Comparison of ENCODE assay signal across 8 cellular contexts in the genomic region with DNA sequence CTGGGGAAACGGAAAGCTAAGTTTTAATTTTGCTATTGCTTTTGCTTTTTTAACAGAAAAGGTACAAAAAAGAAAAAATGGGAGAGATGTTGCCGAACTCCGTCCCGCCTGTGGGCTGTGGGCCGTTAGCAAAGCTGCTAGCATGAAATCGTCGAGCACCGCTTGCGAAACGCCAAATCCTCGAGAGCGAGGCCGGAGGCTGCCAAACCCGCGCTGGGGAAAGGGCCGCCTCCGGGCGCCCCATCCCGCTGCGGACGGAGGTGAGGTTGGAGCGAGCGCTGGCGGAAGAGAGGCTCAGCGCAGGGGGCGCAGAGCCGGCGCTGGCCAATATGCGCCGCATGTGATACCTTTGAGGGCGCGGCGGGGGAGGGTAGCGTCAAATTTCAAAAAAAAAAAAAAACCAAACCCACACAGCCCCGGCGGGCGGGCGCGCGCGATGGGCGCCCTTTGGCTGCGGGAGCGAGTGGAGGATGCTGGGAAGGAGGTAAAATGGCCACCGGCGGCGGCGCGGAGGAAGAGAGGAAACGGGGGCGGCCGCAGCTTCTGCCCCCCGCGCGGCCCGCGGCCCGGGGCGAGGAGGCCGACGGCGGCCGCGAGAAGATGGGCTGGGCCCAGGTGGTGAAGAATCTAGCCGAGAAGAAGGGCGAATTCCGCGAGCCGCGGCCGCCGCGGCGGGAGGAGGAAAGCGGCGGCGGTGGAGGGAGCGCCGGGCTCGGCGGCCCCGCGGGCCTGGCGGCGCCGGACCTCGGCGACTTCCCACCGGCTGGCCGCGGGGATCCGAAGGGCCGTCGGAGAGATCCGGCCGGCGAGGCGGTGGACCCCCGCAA. TPM values are rescaled to one million over a fixed set of nuclear protein-coding genes. Genes with fewer than 3 reads are reported as not detected.
A peak's percentile ranks its signal among the peaks of the same experiment; 100 is the strongest.
DNase-seq lines count a peak whose midpoint lies in the region; ATAC-seq and TF ChIP-seq lines count a peak whose summit lies in the region.

A gene with protein sequence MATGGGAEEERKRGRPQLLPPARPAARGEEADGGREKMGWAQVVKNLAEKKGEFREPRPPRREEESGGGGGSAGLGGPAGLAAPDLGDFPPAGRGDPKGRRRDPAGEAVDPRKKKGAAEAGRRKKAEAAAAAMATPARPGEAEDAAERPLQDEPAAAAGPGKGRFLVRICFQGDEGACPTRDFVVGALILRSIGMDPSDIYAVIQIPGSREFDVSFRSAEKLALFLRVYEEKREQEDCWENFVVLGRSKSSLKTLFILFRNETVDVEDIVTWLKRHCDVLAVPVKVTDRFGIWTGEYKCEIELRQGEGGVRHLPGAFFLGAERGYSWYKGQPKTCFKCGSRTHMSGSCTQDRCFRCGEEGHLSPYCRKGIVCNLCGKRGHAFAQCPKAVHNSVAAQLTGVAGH (plus strand): TSS at position 473 of the 827 bp plus-strand sequence. CDS start 17 bp downstream, at position 490.

- H3K9me3 Mint-ChIP-seq in activated T-cell treated with anti-CD3 and anti-CD28 coated beads, Interleukin-2, amount 50 U/mL, for 24 hours: no peaks in the 10 kb centered on the region

- DNase-seq in DMS79 (lab: John Stamatoyannopoulos, UW) (peak; percentile 68), PC-9 (peak; percentile 86 to 91)
- DNase-seq in activated T-cell treated with anti-CD3 and anti-CD28 coated beads, Interleukin-2, amount 50 U/mL, for 24 hours: peak; percentile 87
- DNase-seq in stimulated activated CD8-positive, alpha-beta memory T cell treated with anti-CD3 and anti-CD28 coated beads, Interleukin-7, amount 100 ng/mL, for 24 hours (ENCODE audit: low read depth): peak; percentile 59

- H3K4me1 Mint-ChIP-seq in activated T-cell treated with anti-CD3 and anti-CD28 coated beads, Interleukin-2, amount 50 U/mL, for 24 hours (ENCODE audit: low read depth): peaks cover 44% of the 10 kb centered on the region

- H3K9me3 ChIP-seq in PC-9 (ENCODE audit: insufficient read depth, low read depth): no peaks in the 10 kb centered on the region
- no peaks in the 10 kb centered on the region for H3K9me3 ChIP-seq in esophagus (ENCODE audit: control insufficient read depth in 2 of 2, insufficient read depth in 1 of 2, low read depth in 1 of 2, low read length in 1 of 2)
- no peaks in the 10 kb centered on the region for H3K9me3 ChIP-seq in muscle layer of colon (ENCODE audit: low read length)

- H2AFZ ChIP-seq in PC-9: peak within 1 kb of the TSS; percentile 74

- H3K27ac Mint-ChIP-seq in activated T-cell treated with anti-CD3 and anti-CD28 coated beads, Interleukin-2, amount 50 U/mL, for 24 hours: peak within 1 kb of the TSS; percentile 98

- CTCF ChIA-PET in PC-9 (lab: Charles Lee): interaction anchor here (0.6 to 1.2 kb wide), 2 partner anchors 28 to 134 kb away, joined by 3 to 12 read pairs; partner anchors contain the start of gene SOX12

- peaks cover 50% of the 10 kb centered on the region for H3K36me3 Mint-ChIP-seq in activated T-cell treated with anti-CD3 and anti-CD28 coated beads, Interleukin-2, amount 50 U/mL, for 24 hours (ENCODE audit: low read depth)

- peak within 1 kb of the TSS; percentile 81 for H3K27ac ChIP-seq in PC-9
- H3K27ac ChIP-seq in esophagus (ENCODE audit: low read depth in 2 of 2, low read length in 1 of 2): peak within 1 kb of the TSS; percentile 97
- peak within 1 kb of the TSS; percentile 92 for H3K27ac ChIP-seq in muscle layer of colon (ENCODE audit: low read depth, low read length)

- peak within 1 kb of the TSS; percentile 87 for H3K4me2 ChIP-seq in PC-9

- H3K27me3 ChIP-seq in PC-9 (ENCODE audit: insufficient read depth, low read depth) (no peaks in the 10 kb centered on the region), esophagus (ENCODE audit: control insufficient read depth in 1 of 2, insufficient read depth in 2 of 2, low read length in 2 of 2) (no peaks in the 10 kb centered on the region), muscle layer of colon (ENCODE audit: control insufficient read depth in 1 of 2, insufficient read depth in 2 of 2, low read length in 2 of 2) (no peaks in the 10 kb centered on the region)

- intact Hi-C loops in PC-9 (cut with micrococcal nuclease; ENCODE audit: unreplicated experiment): loop anchor here (1.0 kb wide), 1 partner anchor 27 kb away; no protein-coding TSS in a partner anchor

- no peaks in the 10 kb centered on the region for H3K27me3 Mint-ChIP-seq in activated T-cell treated with anti-CD3 and anti-CD28 coated beads, Interleukin-2, amount 50 U/mL, for 24 hours

- peaks cover 28% of the 10 kb centered on the region for H4K20me1 ChIP-seq in PC-9 (ENCODE audit: insufficient read depth)

- no TSS peak for BruUV-seq in PC-9 (replicated peaks; lab: Mats Ljungman, UMichigan)

- POLR2A ChIA-PET in PC-9 (lab: Charles Lee; ENCODE audit: unreplicated experiment): interaction anchor here (1.1 kb wide), 1 partner anchor 28 kb away, joined by 4 read pairs; the partner anchor contains the start of gene SOX12

- peaks cover 41% of the 10 kb centered on the region for H3F3A ChIP-seq in PC-9 (ENCODE audit: insufficient read depth, low read depth)

- peak; percentile 21; the same call in 1 of the 2 replicates for TF ChIP-seq RAD21 in Ishikawa (IDR thresholded peaks at IDR 0.05; ENCODE audit: low read depth)

- no peak for TF ChIP-seq EP300 in Ishikawa (IDR thresholded peaks at IDR 0.05; ENCODE audit: borderline replicate concordance)

- no peaks in the 10 kb centered on the region for H3K9me2 ChIP-seq in PC-9 (ENCODE audit: insufficient read depth)

- ATAC-seq in GM21576 (IDR thresholded peaks at IDR 0.05; ENCODE audit: unreplicated experiment): peak; percentile 66

- peak within 1 kb of the TSS; percentile 82 for H3K4me3 ChIP-seq in PC-9
- peak within 1 kb of the TSS; percentile 76 to 90 for H3K4me3 ChIP-seq in esophagus (ENCODE audit: low read depth in 1 of 2, low read length in 2 of 2)
- peak within 1 kb of the TSS; percentile 73 to 85 for H3K4me3 ChIP-seq in muscle layer of colon (ENCODE audit: low read depth in 1 of 2, low read length in 2 of 2)

- H3K9ac ChIP-seq in muscle layer of colon (ENCODE audit: low read length): peak within 1 kb of the TSS; percentile 76

- H3K36me3 ChIP-seq in PC-9 (ENCODE audit: low read depth) (peaks cover 6% of the 10 kb centered on the region; the same call in 1 of the 2 replicates), esophagus (ENCODE audit: control insufficient read depth in 2 of 2, insufficient read depth in 2 of 2, low read length in 1 of 2) (peaks cover 0 to 2% of the 10 kb centered on the region in 2 donors), muscle layer of colon (ENCODE audit: insufficient read depth, low read length) (peaks cover under 1% of the 10 kb centered on the region)

- 0% methylated on average over 65 to 99 of the region's 99 CpGs for WGBS in esophagus, 2 donors

- H3K4me3 Mint-ChIP-seq in activated T-cell treated with anti-CD3 and anti-CD28 coated beads, Interleukin-2, amount 50 U/mL, for 24 hours: peak within 1 kb of the TSS; percentile 91

- no peak for TF ChIP-seq CTCF in PC-9 (conservative IDR thresholded peaks at IDR 0.05)

- H3K79me2 ChIP-seq in PC-9 (ENCODE audit: low read depth): peaks cover 42% of the 10 kb centered on the region

- H3K4me1 ChIP-seq in PC-9 (replicated peaks; ENCODE audit: insufficient read depth): peaks cover 27% of the 10 kb centered on the region
- H3K4me1 ChIP-seq in esophagus (ENCODE audit: control insufficient read depth in 2 of 2, insufficient read depth in 2 of 2, low read length in 1 of 2): peaks cover 2 to 3% of the 10 kb centered on the region in 2 donors
- H3K4me1 ChIP-seq in muscle layer of colon (ENCODE audit: insufficient read depth, low read length): peaks cover 29% of the 10 kb centered on the region

TF ChIP-seq in Ishikawa, 13 proteins besides CTCF, POLR2A, EP300 and RAD21 (continues in another document):
- TF ChIP-seq USF1 (IDR thresholded peaks at IDR 0.05) (peak; percentile 75), TCF12 (IDR thresholded peaks at IDR 0.05; ENCODE audit: low read depth) (peak; percentile 80), MAX (IDR thresholded peaks at IDR 0.05) (peak; percentile 97), CREB1 (IDR thresholded peaks at IDR 0.05; ENCODE audit: low read depth) (no peak), TAF1 (IDR thresholded peaks at IDR 0.05; ENCODE audit: low read depth) (peak; percentile 96), NFIC (IDR thresholded peaks at IDR 0.05) (peak; percentile 56; the same call in 1 of the 2 replicates), EGR1 (IDR thresholded peaks at IDR 0.05) (peak; percentile 63; the same call in 1 of the 2 replicates), CEBPB (IDR thresholded peaks at IDR 0.05) (peak; percentile 85), TEAD4 (IDR thresholded peaks at IDR 0.05) (peak; percentile 21; the same call in 1 of the 2 replicates), YY1 (IDR thresholded peaks at IDR 0.05; ENCODE audit: low read depth) (peak; percentile 95), FOXM1 (IDR thresholded peaks at IDR 0.05; ENCODE audit: borderline replicate concordance, low read depth) (0 out of 2 replicates have a peak, but pooled peaks have one; percentile 20)

RNA-seq across cellular contexts. Expression of the gene that starts here (rescaled TPM):
- 16.0 and 17.7 TPM in 2 replicates for total RNA-seq in PC-9 (2021)
- polyA plus RNA-seq in esophagus: 1 to 10 TPM; 5.7 to 6.2 TPM

Comparison
In these comparisons a context has a peak if more than half of its experiments do, and no peak if none do; other contexts are left out.
1. Peak in every context shown above with its lines: DNase-seq, ATAC-seq, H3K4me3 ChIP-seq and H3K27ac ChIP-seq.